Comparison of ENCODE assay signal across 8 cellular contexts in the genomic region with DNA sequence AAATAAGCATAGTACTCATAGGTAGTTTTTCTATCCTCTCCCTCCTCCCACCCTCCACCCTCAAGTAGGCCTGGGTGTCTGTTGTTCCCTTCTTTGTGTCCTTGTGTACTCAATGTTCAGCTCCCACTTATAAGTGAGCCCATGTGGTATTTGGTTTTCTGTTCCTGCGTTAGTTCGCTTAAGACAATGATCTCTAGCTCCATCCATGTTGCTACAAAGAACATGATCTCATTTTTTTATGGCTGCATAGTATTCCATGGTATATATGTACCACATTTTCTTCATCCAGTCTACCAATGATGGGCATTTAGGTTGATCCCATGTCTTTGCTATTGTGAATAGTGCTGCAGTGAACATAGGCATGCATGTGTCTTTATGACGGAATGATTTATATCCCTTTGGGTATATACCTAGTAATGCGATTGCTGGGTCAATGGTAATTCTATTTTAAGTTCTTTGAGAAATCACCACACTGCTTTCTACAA. TPM values are rescaled to one million over a fixed set of nuclear protein-coding genes. Genes with fewer than 3 reads are reported as not detected.
DNase-seq lines count a peak whose midpoint lies in the region; ATAC-seq, FAIRE-seq and TF ChIP-seq lines count a peak whose summit lies in the region.
"Not testable (repeated sequence)": the region's sequence is repeated elsewhere in the genome, so short reads cannot be mapped to it uniquely, and the experiment has no call there.

No MANE protein-coding gene starts in this region.

- not testable (repeated sequence) for H3K27me3 ChIP-seq in CD4-positive, CD25-positive, alpha-beta regulatory T cell (ENCODE audit: control insufficient read depth, insufficient read depth, low read length); SU-DHL-6 (ENCODE audit: low read length); K562 (ENCODE audit: control insufficient read depth in 2 of 2, insufficient read depth in 2 of 2, low read length in 2 of 2)

- DNase-seq in CD4-positive, CD25-positive, alpha-beta regulatory T cell: peak in 1 of 3 donors; percentile 16
- DNase-seq in HTR-8/SVneo (ENCODE audit: insufficient read length, low spot score); activated CD4-positive, alpha-beta memory T cell treated with anti-CD3 and anti-CD28 coated beads for 36 hours; K562 (ENCODE audit: extremely low read depth in 1 of 4, low spot score in 3 of 4); nephron progenitor cell; urothelium cell line (ENCODE audit: low spot score): not testable (repeated sequence)

- peaks cover 61% of the 10 kb centered on the region for H3F3A ChIP-seq in SU-DHL-6 (ENCODE audit: insufficient read depth)

- H3K9me3 ChIP-seq in CD4-positive, CD25-positive, alpha-beta regulatory T cell (ENCODE audit: control insufficient read depth in 2 of 2, low read length in 2 of 2); SU-DHL-6 (ENCODE audit: insufficient read depth, low read length); K562 (replicated peaks; ENCODE audit: control insufficient read depth, insufficient read depth, low read depth, low read length): not testable (repeated sequence)

- intact Hi-C loops in activated CD4-positive, alpha-beta memory T cell treated with anti-CD3 and anti-CD28 coated beads for 36 hours (cut with micrococcal nuclease): loop anchor here (1.0 to 2.0 kb wide), 8 partner anchors 7 to 206 kb away; a partner anchor contains a TSS
- intact Hi-C loops in K562 (cut with micrococcal nuclease): not testable (repeated sequence)

- H3K4me3 ChIP-seq in CD4-positive, CD25-positive, alpha-beta regulatory T cell (ENCODE audit: low read depth, low read length); SU-DHL-6 (ENCODE audit: insufficient read depth, low read length, poor library complexity, severe bottlenecking); K562: not testable (repeated sequence)

- H3K27me3 Mint-ChIP-seq in CD4-positive, CD25-positive, alpha-beta regulatory T cell; activated CD4-positive, alpha-beta memory T cell treated with anti-CD3 and anti-CD28 coated beads for 36 hours; activated T-helper 17 cell treated with anti-CD3 and anti-CD28 coated beads, Interleukin-2, amount 50 U/mL, for 72 hours: not testable (repeated sequence)
- H3K27me3 Mint-ChIP-seq in nephron progenitor cell (ENCODE audit: low read depth, poor library complexity): peaks cover 37% of the 10 kb centered on the region

- BruUV-seq in K562 (replicated peaks; lab: Mats Ljungman, UMichigan): not testable (repeated sequence)

- peaks cover 14 to 56% (median 38%) of the 10 kb centered on the region in 4 donors for H3K4me1 Mint-ChIP-seq in CD4-positive, CD25-positive, alpha-beta regulatory T cell
- H3K4me1 Mint-ChIP-seq in activated CD4-positive, alpha-beta memory T cell treated with anti-CD3 and anti-CD28 coated beads for 36 hours (ENCODE audit: low read depth): peaks cover 73% of the 10 kb centered on the region
- peaks cover 59% of the 10 kb centered on the region for H3K4me1 Mint-ChIP-seq in activated T-helper 17 cell treated with anti-CD3 and anti-CD28 coated beads, Interleukin-2, amount 50 U/mL, for 72 hours
- H3K4me1 Mint-ChIP-seq in nephron progenitor cell: peaks cover 73% of the 10 kb centered on the region

- peaks cover 34% of the 10 kb centered on the region for H3K4me1 ChIP-seq in CD4-positive, CD25-positive, alpha-beta regulatory T cell (ENCODE audit: control insufficient read depth, insufficient read depth, low read length, poor library complexity, severe bottlenecking)
- not testable (repeated sequence) for H3K4me1 ChIP-seq in K562 (replicated peaks in 1 of 2; ENCODE audit: control insufficient read depth in 2 of 2, insufficient read depth in 2 of 2, low read length in 2 of 2)

- not testable (repeated sequence) for H3K9me3 Mint-ChIP-seq in CD4-positive, CD25-positive, alpha-beta regulatory T cell; activated CD4-positive, alpha-beta memory T cell treated with anti-CD3 and anti-CD28 coated beads for 36 hours
- peaks cover 13% of the 10 kb centered on the region for H3K9me3 Mint-ChIP-seq in activated T-helper 17 cell treated with anti-CD3 and anti-CD28 coated beads, Interleukin-2, amount 50 U/mL, for 72 hours
- H3K9me3 Mint-ChIP-seq in nephron progenitor cell: peaks cover 10% of the 10 kb centered on the region

- H3K79me2 ChIP-seq in SU-DHL-6 (ENCODE audit: insufficient read depth, low read length); K562 (ENCODE audit: control insufficient read depth, insufficient read depth, low read length): not testable (repeated sequence)

- CTCF ChIA-PET in activated CD4-positive, alpha-beta memory T cell treated with anti-CD3 and anti-CD28 coated beads for 36 hours (lab: Charles Lee): interaction anchor here (1.0 to 6.4 kb wide), 10 partner anchors 8 to 261 kb away, joined by 3 to 30 read pairs (median 4); a partner anchor contains a TSS
- CTCF ChIA-PET in K562 (lab: Yijun Ruan, JAX; ENCODE audit: low intra/inter-chr PET ratio): not testable (repeated sequence)

- H3K9ac ChIP-seq in SU-DHL-6 (ENCODE audit: low read length): peak overlapping the region; percentile 63
- H3K9ac ChIP-seq in K562 (ENCODE audit: insufficient read depth in 1 of 2, low read depth in 2 of 2, low read length in 2 of 2): not testable (repeated sequence)

- POLR2A ChIA-PET in activated CD4-positive, alpha-beta memory T cell treated with anti-CD3 and anti-CD28 coated beads for 36 hours (lab: Charles Lee): interaction anchor here (0.6 to 3.0 kb wide), 9 partner anchors 8 to 476 kb away, joined by 3 to 14 read pairs (median 4); a partner anchor contains a TSS
- POLR2A ChIA-PET in K562 (lab: Yijun Ruan, JAX): not testable (repeated sequence)

- not testable (repeated sequence) for H3K27ac ChIP-seq in CD4-positive, CD25-positive, alpha-beta regulatory T cell (ENCODE audit: insufficient read depth, low read length, poor library complexity, severe bottlenecking); K562 (ENCODE audit: extremely low read depth, low read depth, low read length)
- peak overlapping the region; percentile 95 for H3K27ac ChIP-seq in SU-DHL-6 (ENCODE audit: low read depth, low read length)

- not testable (repeated sequence) for H3K36me3 Mint-ChIP-seq in CD4-positive, CD25-positive, alpha-beta regulatory T cell; activated CD4-positive, alpha-beta memory T cell treated with anti-CD3 and anti-CD28 coated beads for 36 hours; activated T-helper 17 cell treated with anti-CD3 and anti-CD28 coated beads, Interleukin-2, amount 50 U/mL, for 72 hours (ENCODE audit: low read depth); nephron progenitor cell (ENCODE audit: low read depth)

- TF ChIP-seq CTCF in SU-DHL-6 (IDR thresholded peaks at IDR 0.05; ENCODE audit: insufficient read depth, low read length, poor library complexity, severe bottlenecking); K562 (IDR thresholded peaks at IDR 0.05 in 2 of 3, conservative IDR thresholded peaks at IDR 0.05 in 1 of 3; ENCODE audit: insufficient read depth in 2 of 3, low read depth in 1 of 3, low read length in 3 of 3); nephron progenitor cell (IDR thresholded peaks at IDR 0.05): not testable (repeated sequence)

- peak overlapping the region; percentile 78 to 85 (median 85) for H3K27ac Mint-ChIP-seq in CD4-positive, CD25-positive, alpha-beta regulatory T cell
- H3K27ac Mint-ChIP-seq in activated CD4-positive, alpha-beta memory T cell treated with anti-CD3 and anti-CD28 coated beads for 36 hours: peak overlapping the region; percentile 90
- peak overlapping the region; percentile 78 for H3K27ac Mint-ChIP-seq in activated T-helper 17 cell treated with anti-CD3 and anti-CD28 coated beads, Interleukin-2, amount 50 U/mL, for 72 hours
- peak overlapping the region; percentile 90 for H3K27ac Mint-ChIP-seq in nephron progenitor cell

- not testable (repeated sequence) for H3K9me1 ChIP-seq in K562 (ENCODE audit: control insufficient read depth, insufficient read depth, low read length)

- peak overlapping the region; percentile 53 for H3K4me2 ChIP-seq in SU-DHL-6 (ENCODE audit: low read depth, low read length, poor library complexity, severe bottlenecking)
- H3K4me2 ChIP-seq in K562 (ENCODE audit: insufficient read depth, low read length): not testable (repeated sequence)

- not testable (repeated sequence) for TF ChIP-seq RAD21 in K562 (CRISPR knock-in tag; conservative IDR thresholded peaks at IDR 0.05 in 1 of 2, IDR thresholded peaks at IDR 0.05 in 1 of 2)

- in situ Hi-C loops in K562 (cut with MboI): not testable (repeated sequence)

- H3K36me3 ChIP-seq in CD4-positive, CD25-positive, alpha-beta regulatory T cell (ENCODE audit: control insufficient read depth, insufficient read depth, low read length); SU-DHL-6 (ENCODE audit: low read length); K562 (ENCODE audit: control insufficient read depth, insufficient read depth, low read length): not testable (repeated sequence)

- TF ChIP-seq POLR2A in K562 (conservative IDR thresholded peaks at IDR 0.05): not testable (repeated sequence)

- not testable (repeated sequence) for H3K9me2 ChIP-seq in SU-DHL-6 (replicated peaks; ENCODE audit: insufficient read depth, low read length)

- not testable (repeated sequence) for H4K20me1 ChIP-seq in SU-DHL-6 (ENCODE audit: low read depth, low read length); K562 (replicated peaks; ENCODE audit: control insufficient read depth, insufficient read depth, low read length)

- ATAC-seq in CD4-positive, CD25-positive, alpha-beta regulatory T cell (ENCODE audit: low read depth in 2 of 2); activated T-helper 17 cell treated with anti-CD3 and anti-CD28 coated beads, Interleukin-2, amount 50 U/mL, for 72 hours (replicated peaks); K562: not testable (repeated sequence)

- 79% methylated on average over 4 of the region's 4 CpGs for WGBS in K562 (ENCODE audit: insufficient coverage, low coverage, missing lambda C conversion rate)

- not testable (repeated sequence) for TF ChIP-seq EP300 in K562 (IDR thresholded peaks at IDR 0.05; ENCODE audit: low read length)

- H2AFZ ChIP-seq in SU-DHL-6 (ENCODE audit: low read depth, low read length, severe bottlenecking); K562 (ENCODE audit: low read depth, low read length): not testable (repeated sequence)

- peak overlapping the region; percentile 45 to 54 (median 53) for H3K4me3 Mint-ChIP-seq in CD4-positive, CD25-positive, alpha-beta regulatory T cell
- peak overlapping the region; percentile 16 for H3K4me3 Mint-ChIP-seq in activated CD4-positive, alpha-beta memory T cell treated with anti-CD3 and anti-CD28 coated beads for 36 hours
- H3K4me3 Mint-ChIP-seq in activated T-helper 17 cell treated with anti-CD3 and anti-CD28 coated beads, Interleukin-2, amount 50 U/mL, for 72 hours: peak overlapping the region; percentile 55
- not testable (repeated sequence) for H3K4me3 Mint-ChIP-seq in nephron progenitor cell

- peak; percentile 26 for FAIRE-seq in HTR-8/SVneo (lab: Jason Lieb, UNC)
- FAIRE-seq in K562 (lab: Jason Lieb, UNC): not testable (repeated sequence)
- peak; percentile 50 for FAIRE-seq in urothelium cell line (lab: Jason Lieb, UNC)

RNA-seq across cellular contexts. Expression of a gene that starts 43.6 kb away (rescaled TPM):
- total RNA-seq in CD4-positive, CD25-positive, alpha-beta regulatory T cell: 0.81 TPM
- polyA plus RNA-seq in CD4-positive, CD25-positive, alpha-beta regulatory T cell: 1 to 10 TPM in 1 of 4 donors, under 1 TPM in 3; 0.19 to 1.7 (median 0.51) TPM
- total RNA-seq in activated CD4-positive, alpha-beta memory T cell treated with anti-CD3 and anti-CD28 coated beads for 36 hours: 1 to 10 TPM; 6.4 to 8.7 TPM
- total RNA-seq in activated T-helper 17 cell treated with anti-CD3 and anti-CD28 coated beads, Interleukin-2, amount 50 U/mL, for 72 hours: 1 to 10 TPM; 5.1 to 7.5 TPM
- 0.39 TPM in 1 of 2 replicates, not detected in the other for total RNA-seq in K562 (2011; cell fraction: chromatin; rRNA removed; ENCODE audit: low replicate concordance)
- total RNA-seq in K562 (2011; cell fraction: nucleolus; rRNA removed): not detected in 2 replicates
- total RNA-seq in K562 (2011; cell fraction: nucleoplasm; rRNA removed): 0.23 and 0.44 TPM in 2 replicates
- total RNA-seq in K562 (2014; rRNA removed) (0.18 and 0.69 TPM in 2 replicates), K562 (2014; rRNA removed; fragmentation: Illumina TruSeq; extraction: Trizol) (0.54 and 0.55 TPM in 2 replicates), K562 (2015; rRNA removed; fragmentation: Illumina TruSeq; extraction: Trizol) (0.38 and 0.65 TPM in 2 replicates), K562 (2021) (0.60 and 0.73 TPM in 2 replicates)
- polyA plus RNA-seq in K562 (2011; rRNA removed) (0.55 and 1.4 TPM in 2 replicates), K562 (2014; fragmentation: Illumina TruSeq; extraction: Trizol) (0.55 and 0.74 TPM in 2 replicates), K562 (2014; fragmentation: Nextera tagmentation; extraction: Ambion mirVana) (under 1 TPM; 0.38 to 0.55 TPM), K562 (2014; rRNA removed) (0.49 TPM in 2 replicates)
- polyA plus RNA-seq in K562 (2011; cell fraction: cytosol; rRNA removed): 0.40 and 0.81 TPM in 2 replicates
- 0.24 and 0.33 TPM in 2 replicates for polyA plus RNA-seq in K562 (2011; cell fraction: nucleus; rRNA removed)
- polyA plus RNA-seq in K562 (2012): 0.74 and 1.2 TPM in 2 replicates
- 0.30 and 0.67 TPM in 2 replicates for polyA minus RNA-seq in K562 (2011; rRNA and poly(A)+ RNA removed)
- not detected in 2 replicates for polyA minus RNA-seq in K562 (2011; cell fraction: cytosol; rRNA and poly(A)+ RNA removed)
- 0.56 TPM in 1 of 2 replicates, not detected in the other for polyA minus RNA-seq in K562 (2011; cell fraction: nucleus; rRNA and poly(A)+ RNA removed)
